Comparison of ENCODE assay signal across 38 cellular contexts in genomic region chr11:60816590-60817157, GRCh38. TPM values are rescaled to one million over a fixed set of nuclear protein-coding genes. Genes with fewer than 3 reads are reported as not detected.
"Had no signal": no experiment of that assay in that cellular context is flagged by ENCODE, and none has a peak within 500 bp of the region (broad histone marks: within the 10 kb centered on the region; RNA-seq: fewer than 3 reads in every experiment).

No MANE protein-coding gene starts in this region.

- H3K27me3 ChIP-seq: adrenal gland, body of pancreas, brain microvascular endothelial cell, breast epithelium, cardiac muscle cell had no signal

- H3K4me3 ChIP-seq: adrenal gland, body of pancreas, breast epithelium, cardiac muscle cell had no signal

- H3K36me3 ChIP-seq: adrenal gland, brain microvascular endothelial cell, breast epithelium, cardiac muscle cell had no signal

- H3K27ac ChIP-seq: adrenal gland, body of pancreas, brain microvascular endothelial cell, breast epithelium, cardiac muscle cell, VCaP had no signal

- FAIRE-seq: astrocyte, TTC549 had no signal

- DNase-seq: activated B cell treated with CpG ODN at 0.5 μM for 24 hours; activated CD4-positive, alpha-beta memory T cell treated with anti-CD3 and anti-CD28 coated beads for 36 hours; activated CD4-positive, alpha-beta T cell treated with anti-CD3 and anti-CD28 coated beads for 4 hours; activated CD4-positive, alpha-beta T cell treated with anti-CD3 and anti-CD28 coated beads, Interleukin-2, amount 10 ng/mL, durations not matched to agents 24 days and 14 days; activated CD4-positive, alpha-beta T cell treated with anti-CD3 and anti-CD28 coated beads, Interleukin-2, amount 50 U/mL, for 1 hour; activated CD4-positive, alpha-beta T cell treated with anti-CD3 and anti-CD28 coated beads, Interleukin-2, amount 50 U/mL, for 4 hours; activated CD4-positive, CD25-positive, alpha-beta regulatory T cell treated with anti-CD3 and anti-CD28 coated beads, Interleukin-2, amount 50 U/mL, for 72 hours; activated CD8-positive, alpha-beta memory T cell treated with anti-CD3 and anti-CD28 coated beads, Interleukin-2, amount 50 U/mL, for 4 hours; activated CD8-positive, alpha-beta T cell treated with anti-CD3 and anti-CD28 coated beads for 36 hours; activated effector memory CD4-positive, alpha-beta T cell treated with anti-CD3 and anti-CD28 coated beads, Interleukin-2, amount 50 U/mL, for 16 hours; activated gamma-delta T cell treated with Interleukin-2 at 50 U/mL for 16 hours; activated naive CD4-positive, alpha-beta T cell; activated naive CD4-positive, alpha-beta T cell treated with anti-CD3 and anti-CD28 coated beads for 36 hours; activated naive CD4-positive, alpha-beta T cell treated with anti-CD3 and anti-CD28 coated beads, Interleukin-2, amount 50 U/mL, for 16 hours; activated naive CD8-positive, alpha-beta T cell treated with anti-CD3 and anti-CD28 coated beads for 36 hours; activated T-cell treated with anti-CD3 and anti-CD28 coated beads for 4 hours; activated T-cell treated with anti-CD3 and anti-CD28 coated beads, Interleukin-2, amount 50 U/mL, for 1 hour; activated T-cell treated with anti-CD3 and anti-CD28 coated beads, Interleukin-2, amount 50 U/mL, for 4 hours; activated T-cell treated with anti-CD3 and anti-CD28 coated beads, Interleukin-2, amount 50 U/mL, for 72 hours; adrenal gland; amniotic stem cell; aorta; body of pancreas; brain microvascular endothelial cell; caudate nucleus; cerebellar nuclear complex; T-helper 1 cell; T-helper 2 cell; T-helper 9 cell had no signal

- ATAC-seq: activated CD8-positive, alpha-beta T cell treated with anti-CD3 and anti-CD28 coated beads for 36 hours; activated naive CD4-positive, alpha-beta T cell treated with anti-CD3 and anti-CD28 coated beads, Interleukin-2, amount 50 U/mL, for 72 hours; activated T-cell treated with anti-CD3 and anti-CD28 coated beads, Interleukin-2, amount 50 U/mL, for 4 hours; activated T-cell treated with anti-CD3 and anti-CD28 coated beads, Interleukin-2, amount 50 U/mL, for 72 hours; activated T-helper 17 cell treated with anti-CD3 and anti-CD28 coated beads, Interleukin-2, amount 50 U/mL, for 72 hours; body of pancreas had no signal

- H3K4me1 ChIP-seq: adrenal gland, body of pancreas, breast epithelium had no signal

RNA-seq across cellular contexts. Expression of gene MS4A10, which starts 31.5 kb away (rescaled TPM):
- total RNA-seq: activated B cell treated with CpG ODN at 0.5 μM for 24 hours; activated CD4-positive, alpha-beta memory T cell treated with anti-CD3 and anti-CD28 coated beads for 36 hours; activated CD4-positive, alpha-beta T cell treated with anti-CD3 and anti-CD28 coated beads, Interleukin-2, amount 10 ng/mL, durations not matched to agents 24 days and 14 days; activated CD8-positive, alpha-beta memory T cell treated with anti-CD3 and anti-CD28 coated beads for 36 hours; activated CD8-positive, alpha-beta T cell treated with anti-CD3 and anti-CD28 coated beads for 36 hours; activated naive CD4-positive, alpha-beta T cell treated with anti-CD3 and anti-CD28 coated beads for 36 hours; activated naive CD4-positive, alpha-beta T cell treated with anti-CD3 and anti-CD28 coated beads, Interleukin-2, amount 50 U/mL, for 72 hours; activated naive CD8-positive, alpha-beta T cell treated with anti-CD3 and anti-CD28 coated beads for 36 hours; activated T-cell treated with anti-CD3 and anti-CD28 coated beads, Interleukin-2, amount 50 U/mL, for 4 hours; activated T-cell treated with anti-CD3 and anti-CD28 coated beads, Interleukin-2, amount 50 U/mL, for 72 hours; activated T-helper 1 cell treated with anti-CD3 and anti-CD28 coated beads, Interleukin-12 subunit alpha, Interleukin-12 subunit beta, Interleukin-2, Interleukin-4 antibody, amounts not matched to agents 30 ng/mL and 10 ng/mL and 1 ng/mL, durations not matched to agents 14 hours and 24 hours and 36 hours; activated T-helper 17 cell treated with anti-CD3 and anti-CD28 coated beads, Interleukin-2, amount 50 U/mL, for 72 hours; adrenal gland; aorta; astrocyte; body of pancreas; breast epithelium; cardiac muscle cell had no signal
- polyA plus RNA-seq: adrenal gland, cardiac muscle cell had no signal

RNA-seq across cellular contexts. Expression of gene PTGDR2, which starts 39.1 kb away (rescaled TPM):
- total RNA-seq: activated B cell treated with CpG ODN at 0.5 μM for 24 hours, astrocyte had no signal

RNA-seq across cellular contexts. Expression of gene ZP1, which starts 50.7 kb away (rescaled TPM):
- total RNA-seq: activated B cell treated with CpG ODN at 0.5 μM for 24 hours; activated CD4-positive, alpha-beta memory T cell treated with anti-CD3 and anti-CD28 coated beads for 36 hours; activated CD4-positive, alpha-beta T cell treated with anti-CD3 and anti-CD28 coated beads, Interleukin-2, amount 10 ng/mL, durations not matched to agents 24 days and 14 days; activated CD8-positive, alpha-beta memory T cell treated with anti-CD3 and anti-CD28 coated beads for 36 hours; activated CD8-positive, alpha-beta T cell treated with anti-CD3 and anti-CD28 coated beads for 36 hours; activated naive CD4-positive, alpha-beta T cell treated with anti-CD3 and anti-CD28 coated beads for 36 hours; activated naive CD4-positive, alpha-beta T cell treated with anti-CD3 and anti-CD28 coated beads, Interleukin-2, amount 50 U/mL, for 72 hours; activated naive CD8-positive, alpha-beta T cell treated with anti-CD3 and anti-CD28 coated beads for 36 hours; activated T-cell treated with anti-CD3 and anti-CD28 coated beads, Interleukin-2, amount 50 U/mL, for 4 hours; activated T-cell treated with anti-CD3 and anti-CD28 coated beads, Interleukin-2, amount 50 U/mL, for 72 hours; activated T-helper 1 cell treated with anti-CD3 and anti-CD28 coated beads, Interleukin-12 subunit alpha, Interleukin-12 subunit beta, Interleukin-2, Interleukin-4 antibody, amounts not matched to agents 30 ng/mL and 10 ng/mL and 1 ng/mL, durations not matched to agents 14 hours and 24 hours and 36 hours; aorta; astrocyte; body of pancreas; cardiac muscle cell had no signal
- polyA plus RNA-seq: aorta had no signal
